11 cellular contexts compared by ENCODE assay signal in the genomic region with DNA sequence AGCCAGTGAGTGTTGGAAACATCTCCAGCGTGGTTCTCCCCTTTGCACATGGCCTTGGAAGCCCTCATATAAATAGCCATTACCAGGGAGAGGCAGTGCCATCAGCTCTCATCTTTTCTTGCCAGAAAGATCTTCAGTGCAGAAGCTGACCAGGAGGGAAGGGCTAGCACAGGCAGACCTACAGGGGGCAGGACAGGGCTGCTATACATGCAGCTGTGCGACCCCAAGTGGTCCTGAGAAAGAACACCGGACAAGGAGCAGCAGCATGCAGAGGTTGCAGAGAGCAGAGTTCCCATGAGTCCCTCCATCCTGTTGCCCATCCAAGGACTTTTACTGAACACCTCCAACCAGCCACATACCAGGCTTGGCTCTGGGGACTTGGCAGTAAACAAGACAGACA. TPM values are rescaled to one million over a fixed set of nuclear protein-coding genes. Genes with fewer than 3 reads are reported as not detected.
DNase-seq lines count a peak whose midpoint lies in the region; ATAC-seq, FAIRE-seq and TF ChIP-seq lines count a peak whose summit lies in the region.
"Had no signal": no experiment of that assay in that cellular context is flagged by ENCODE, and none has a peak within 500 bp of the region (broad histone marks: within the 10 kb centered on the region; RNA-seq: fewer than 3 reads in every experiment).

No MANE protein-coding gene starts in this region.

- no peak overlapping the region for H2BK15ac ChIP-seq in IMR-90 (ENCODE audit: low read depth, low read length)

- H3K9me3 Mint-ChIP-seq in neural crest cell, result no peaks in the 10 kb centered on the region

- H3K27ac Mint-ChIP-seq in neural crest cell (ENCODE audit: unreplicated experiment), result no peak overlapping the region

- FAIRE-seq in GM12891 (lab: Jason Lieb, UNC), result no peak

- H3K4me2 ChIP-seq in IMR-90 (ENCODE audit: low read depth, low read length), result no peak overlapping the region

- H3K27me3 ChIP-seq in IMR-90 (ENCODE audit: control insufficient read depth, insufficient read depth, low read length) (peaks cover 20% of the 10 kb centered on the region), gastroesophageal sphincter (peaks cover 13% of the 10 kb centered on the region)

- H3K9me1 ChIP-seq in IMR-90 (ENCODE audit: insufficient read depth, low read length), result no peaks in the 10 kb centered on the region

- no peaks in the 10 kb centered on the region for H3K4me1 Mint-ChIP-seq in neural crest cell

- CTCF ChIA-PET in IMR-90 (lab: Yijun Ruan, JAX), result interaction anchor here (1.0 kb wide), 1 partner anchor 21 kb away, joined by 3 read pairs; no protein-coding TSS in a partner anchor

- H3K14ac ChIP-seq in IMR-90 (replicated peaks; ENCODE audit: low read depth, low read length), result no peak overlapping the region

- H3K79me1 ChIP-seq in IMR-90 (ENCODE audit: low read depth in 1 of 2, low read length in 2 of 2), result no peaks in the 10 kb centered on the region

- intact Hi-C loops in IMR-90 (cut with micrococcal nuclease), result loop anchor here (1.0 kb wide), 1 partner anchor 28 kb away; no protein-coding TSS in a partner anchor

- H4K5ac ChIP-seq in IMR-90 (ENCODE audit: low read depth, low read length), result no peak overlapping the region

- TF ChIP-seq RAD21 in IMR-90 (IDR thresholded peaks at IDR 0.05; ENCODE audit: low read length), result no peak

- H3K23ac ChIP-seq in IMR-90 (ENCODE audit: low read depth, low read length), result no peak overlapping the region

- TF ChIP-seq EP300 in gastroesophageal sphincter (IDR thresholded peaks at IDR 0.05), result no peak

- H3K27ac ChIP-seq in IMR-90 (ENCODE audit: insufficient read depth, low read length) (no peak overlapping the region), gastroesophageal sphincter (no peak overlapping the region)
- H3K27ac ChIP-seq: coronary artery had no signal

- TF ChIP-seq POLR2A in GM12891 (IDR thresholded peaks at IDR 0.05; ENCODE audit: low read depth, low read length) (no peak), IMR-90 (IDR thresholded peaks at IDR 0.05; ENCODE audit: low read depth, low read length) (no peak), gastroesophageal sphincter (IDR thresholded peaks at IDR 0.05) (no peak)

- peaks cover 11% of the 10 kb centered on the region for H3K27me3 Mint-ChIP-seq in neural crest cell (ENCODE audit: low read depth)

- no peak overlapping the region for H3K56ac ChIP-seq in IMR-90 (ENCODE audit: extremely low read depth, insufficient read depth, low read length)

- H3K4ac ChIP-seq in IMR-90 (ENCODE audit: low read depth, low read length), result no peak overlapping the region

- no peak overlapping the region for H4K8ac ChIP-seq in IMR-90 (ENCODE audit: low read depth in 2 of 2, low read length in 2 of 2)

- in situ Hi-C loops in IMR-90 (cut with MboI; ENCODE audit: low sequenced_read_pairs), result no loop called here
- in situ Hi-C loops in astrocyte of the cerebellum (cut with HindIII; ENCODE audit: low sequenced_read_pairs), result no loop called here

- no peak overlapping the region for H3K4me3 Mint-ChIP-seq in neural crest cell

- POLR2A ChIA-PET in IMR-90 (lab: Charles Lee; ENCODE audit: unreplicated experiment), result no interaction called here

- H2BK120ac ChIP-seq in IMR-90 (ENCODE audit: low read depth, low read length), result no peak overlapping the region

- H3K4me3 ChIP-seq in IMR-90 (ENCODE audit: insufficient read depth, low read depth, low read length), result no peak overlapping the region
- H3K4me3 ChIP-seq in astrocyte of the cerebellum (ENCODE audit: low read depth, low read length), result no peak overlapping the region
- no peak overlapping the region for H3K4me3 ChIP-seq in gastroesophageal sphincter
- H3K4me3 ChIP-seq: coronary artery had no signal

- H3K9ac ChIP-seq in IMR-90 (ENCODE audit: low read depth, low read length), result no peak overlapping the region

- no peak overlapping the region for H4K91ac ChIP-seq in IMR-90 (ENCODE audit: insufficient read depth, low read depth, low read length)

- no TSS peak for BruUV-seq in IMR-90 (replicated peaks; lab: Mats Ljungman, UMichigan)

- H4K20me1 ChIP-seq in IMR-90 (ENCODE audit: insufficient read depth, low read length), result no peaks in the 10 kb centered on the region

- H2AK9ac ChIP-seq in IMR-90 (replicated peaks; ENCODE audit: low read depth, low read length, poor library complexity), result no peak overlapping the region

- no peak overlapping the region for H2BK20ac ChIP-seq in IMR-90 (ENCODE audit: low read depth, low read length)

- WGBS in IMR-90 (ENCODE audit: extremely low coverage in 2 of 2, insufficient read length in 1 of 2), 2 experiments, result 11% methylated on average over 3 of the region's 3 CpGs; no CpG with 5 or more reads in 1 of the 2 experiments
- WGBS in gastroesophageal sphincter (ENCODE audit: low coverage in 1 of 2), 2 donors, result 57 to 63% methylated on average over 1 to 3 of the region's 3 CpGs

- ATAC-seq in IMR-90 (ENCODE audit: low read depth) (no peak), gastroesophageal sphincter (no peak), HG03196 (IDR thresholded peaks at IDR 0.05; ENCODE audit: unreplicated experiment) (no peak)

- H3K9me3 ChIP-seq in IMR-90 (ENCODE audit: control insufficient read depth, insufficient read depth, low read length) (no peaks in the 10 kb centered on the region), gastroesophageal sphincter (peaks cover 0 to 18% (median 0%) of the 10 kb centered on the region in 3 donors)

- dilution Hi-C loops in IMR-90 (cut with HindIII; ENCODE audit: low sequenced_read_pairs, unreplicated experiment), result no loop called here

- no peaks in the 10 kb centered on the region for H3K36me3 Mint-ChIP-seq in neural crest cell (ENCODE audit: low read depth)

- no peaks in the 10 kb centered on the region for H3K36me3 ChIP-seq in IMR-90 (ENCODE audit: control insufficient read depth, insufficient read depth, low read length)
- H3K36me3 ChIP-seq in gastroesophageal sphincter, result no peaks in the 10 kb centered on the region

- H3K18ac ChIP-seq in IMR-90 (ENCODE audit: low read depth, low read length), result no peak overlapping the region

- H2BK5ac ChIP-seq in IMR-90 (ENCODE audit: low read depth, low read length, poor library complexity, severe bottlenecking), result no peak overlapping the region

- H2AK5ac ChIP-seq in IMR-90 (ENCODE audit: low read depth, low read length), result no peak overlapping the region

- H2AFZ ChIP-seq in IMR-90 (replicated peaks; ENCODE audit: low read length, poor library complexity), result no peak overlapping the region

- DNase-seq in GM12891 (ENCODE audit: insufficient read length, low spot score), result peak; percentile 42
- DNase-seq in IMR-90, result no peak
- no peak for DNase-seq in astrocyte of the cerebellum (ENCODE audit: low read depth)
- DNase-seq in neural crest cell (ENCODE audit: low read depth, low spot score), result peak; percentile 34
- DNase-seq in central memory CD4-positive, alpha-beta T cell, result no peak
- no peak for DNase-seq in NCI-H1694 (lab: John Stamatoyannopoulos, UW)
- DNase-seq: activated CD4-positive, alpha-beta T cell treated with anti-CD3 and anti-CD28 coated beads for 1 hour; mammary epithelial cell had no signal

- H3K4me1 ChIP-seq in IMR-90 (ENCODE audit: control insufficient read depth, insufficient read depth, low read length) (no peaks in the 10 kb centered on the region), gastroesophageal sphincter (no peaks in the 10 kb centered on the region)

- peak; percentile 35 for TF ChIP-seq CTCF in IMR-90 (conservative IDR thresholded peaks at IDR 0.05; ENCODE audit: low read depth, low read length)
- TF ChIP-seq CTCF in astrocyte of the cerebellum (IDR thresholded peaks at IDR 0.05; ENCODE audit: low read depth, low read length, missing control alignments), result peak; percentile 65
- peak; percentile 61 for TF ChIP-seq CTCF in neural crest cell (conservative IDR thresholded peaks at IDR 0.05)
- no peak for TF ChIP-seq CTCF in gastroesophageal sphincter (IDR thresholded peaks at IDR 0.05)

TF ChIP-seq in GM12891, 5 proteins besides CTCF, POLR2A, EP300 and RAD21:
- TF ChIP-seq SPI1 (IDR thresholded peaks at IDR 0.05; ENCODE audit: low read depth, low read length) (no peak), POLR2AphosphoS5 (IDR thresholded peaks at IDR 0.05; ENCODE audit: low read depth, low read length) (no peak), POU2F2 (IDR thresholded peaks at IDR 0.05; ENCODE audit: low read depth, low read length) (no peak), PAX5 (IDR thresholded peaks at IDR 0.05; ENCODE audit: insufficient read depth, low read length, severe bottlenecking) (no peak), TAF1 (IDR thresholded peaks at IDR 0.05; ENCODE audit: low read depth, low read length) (no peak)

TF ChIP-seq in IMR-90, 13 proteins besides CTCF, POLR2A, EP300 and RAD21:
- TF ChIP-seq MAZ (IDR thresholded peaks at IDR 0.05; ENCODE audit: borderline replicate concordance, low read depth, low read length), result no peak
- TF ChIP-seq RCOR1 (IDR thresholded peaks at IDR 0.05; ENCODE audit: insufficient replicate concordance, low read length), result no peak
- TF ChIP-seq MXI1 (IDR thresholded peaks at IDR 0.05; ENCODE audit: borderline replicate concordance, low read depth, low read length), result no peak

RNA-seq across cellular contexts. Expression of gene GRID1, which starts 17.1 kb away (rescaled TPM):
- polyA plus RNA-seq in GM12891 (2012; ENCODE audit: low read depth, missing spikeins), result 0.19 TPM
- total RNA-seq in IMR-90 (2012; rRNA removed) (not detected in 2 replicates), neural crest cell (1.1 and 1.2 TPM in 2 replicates), gastroesophageal sphincter (1 to 10 TPM; 1.2 to 2.7 (median 1.7) TPM)
- polyA plus RNA-seq in IMR-90 (2012; rRNA removed), result 0.03 TPM in 1 of 2 replicates, not detected in the other
- polyA plus RNA-seq in IMR-90 (2012; cell fraction: cytosol; rRNA removed), result not detected in 2 replicates
- polyA plus RNA-seq in IMR-90 (2012; cell fraction: nucleus; rRNA removed; ENCODE audit: low replicate concordance), result 0.03 TPM in 1 of 2 replicates, not detected in the other

Comparison
In these comparisons a context has a peak if more than half of its experiments do, and no peak if none do; other contexts are left out.
1. DNase-seq: peak in GM12891 (single experiment) and neural crest cell (single experiment); none in IMR-90 (single experiment), astrocyte of the cerebellum (single experiment), central memory CD4-positive, alpha-beta T cell (single experiment) and NCI-H1694 (single experiment).
2. CTCF ChIP-seq: peak in IMR-90 (single experiment), astrocyte of the cerebellum (single experiment) and neural crest cell (single experiment); none in gastroesophageal sphincter (0 of 4).